ENCODE assay signal across 8 cellular contexts in genomic region chr1:182595641-182596240, GRCh38. TPM values are rescaled to one million over a fixed set of nuclear protein-coding genes. Genes with fewer than 3 reads are reported as not detected.
A peak's percentile ranks its signal among the peaks of the same experiment; 100 is the strongest.
DNase-seq lines count a peak whose midpoint lies in the region; ATAC-seq, FAIRE-seq and TF ChIP-seq lines count a peak whose summit lies in the region.

No MANE protein-coding gene starts in this region.

- H3K27ac ChIP-seq in WERI-Rb-1 = no peak overlapping the region

- ATAC-seq in GM18498 (IDR thresholded peaks at IDR 0.05; ENCODE audit: unreplicated experiment) = no peak

- peak; percentile 80 for DNase-seq in SIG-M5 treated with dmso at 0.1 percent for 504 hours (lab: John Stamatoyannopoulos, UW; ENCODE audit: unreplicated experiment)
- no peak for DNase-seq in SIG-M5 (lab: John Stamatoyannopoulos, UW)
- DNase-seq in NCI-H187 treated with DMSO at 0.1 percent for 48 hours (lab: John Stamatoyannopoulos, UW) = peak; percentile 51
- DNase-seq in WERI-Rb-1 = peak; percentile 55
- DNase-seq in bronchial epithelial cell (ENCODE audit: low read depth) = peak; percentile 58
- peak; percentile 68 for DNase-seq in kidney tubule cell (ENCODE audit: low spot score)
- DNase-seq in stimulated activated CD4-positive, alpha-beta T cell treated with anti-CD3 and anti-CD28 coated beads, TNF-alpha, amount 100 ng/mL, for 4 hours (ENCODE audit: low read depth in 3 of 3) = peak in 2 of 3 experiments; percentile 35 to 37

- no peaks in the 10 kb centered on the region for H3K9me3 ChIP-seq in WERI-Rb-1 (ENCODE audit: severe bottlenecking)

- H3K36me3 ChIP-seq in WERI-Rb-1 (no peaks in the 10 kb centered on the region), bronchial epithelial cell (ENCODE audit: control insufficient read depth, insufficient read depth, low read length) (peaks cover 5% of the 10 kb centered on the region)

- H3K27me3 ChIP-seq in WERI-Rb-1 (ENCODE audit: insufficient read depth, low read depth, severe bottlenecking) = no peaks in the 10 kb centered on the region
- H3K27me3 ChIP-seq in bronchial epithelial cell (ENCODE audit: control insufficient read depth, insufficient read depth, low read length) = no peaks in the 10 kb centered on the region

- no peak for FAIRE-seq in bronchial epithelial cell (lab: Jason Lieb, UNC)

- TF ChIP-seq CTCF in WERI-Rb-1 (IDR thresholded peaks at IDR 0.05; ENCODE audit: low read depth, low read length) = peak; percentile 65
- TF ChIP-seq CTCF in bronchial epithelial cell (IDR thresholded peaks at IDR 0.05; ENCODE audit: insufficient read depth, low read length, severe bottlenecking) = peak; percentile 81

- H3K4me3 ChIP-seq in WERI-Rb-1 (ENCODE audit: low read depth, low read length) = no peak overlapping the region
- no peak overlapping the region for H3K4me3 ChIP-seq in bronchial epithelial cell (ENCODE audit: low read depth, low read length)

RNA-seq across cellular contexts. Expression of gene RNASEL, which starts 6.7 kb away (rescaled TPM):
- total RNA-seq in bronchial epithelial cell = 3.2 and 7.9 TPM in 2 replicates

RNA-seq across cellular contexts. Expression of gene RGS16, which starts 8.4 kb away (rescaled TPM):
- total RNA-seq in bronchial epithelial cell = 3.5 and 3.7 TPM in 2 replicates
